ENCODE assay signal across 16 cellular contexts in the genomic region with DNA sequence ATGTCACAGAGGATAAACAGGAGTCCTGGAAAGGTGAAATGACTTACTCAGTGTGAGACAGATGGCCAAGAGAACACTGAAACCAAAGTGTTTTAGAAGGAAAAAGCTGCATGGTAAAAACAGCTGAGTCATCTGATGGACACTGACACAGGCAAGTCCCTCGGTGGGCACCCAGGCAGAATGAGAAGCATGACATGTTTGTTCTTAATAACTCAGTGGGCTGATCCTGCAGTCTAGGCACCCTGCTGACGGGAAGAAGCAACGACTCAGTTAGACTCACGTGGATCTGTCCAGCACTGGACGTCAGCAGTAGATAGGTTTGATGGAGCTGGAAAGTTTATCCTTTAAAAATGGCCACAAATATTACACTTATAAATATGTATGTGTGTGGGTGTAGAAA.
A peak's percentile ranks its signal among the peaks of the same experiment; 100 is the strongest.
DNase-seq lines count a peak whose midpoint lies in the region; FAIRE-seq and TF ChIP-seq lines count a peak whose summit lies in the region.
"Had no signal": no experiment of that assay in that cellular context is flagged by ENCODE, and none has a peak within 500 bp of the region (broad histone marks: within the 10 kb centered on the region; RNA-seq: fewer than 3 reads in every experiment).

No MANE protein-coding gene starts in this region.

- no peak for TF ChIP-seq CTCF in brain microvascular endothelial cell (IDR thresholded peaks at IDR 0.05; ENCODE audit: low read depth, low read length, missing control alignments)

- peak; percentile 92 for FAIRE-seq in islet of Langerhans (lab: Jason Lieb, UNC)

- DNase-seq in Caki2 (ENCODE audit: low read depth) (peak; percentile 26), M059J (ENCODE audit: low read depth) (peak; percentile 34), brain microvascular endothelial cell (peak; percentile 6), NOMO-1 treated with DMSO at 0.1 percent for 48 hours (lab: John Stamatoyannopoulos, UW; ENCODE audit: unreplicated experiment) (no peak), DMS 273 (lab: John Stamatoyannopoulos, UW; ENCODE audit: unreplicated experiment) (no peak), DMS153 treated with DMSO at 0.1 percent for 48 hours (lab: John Stamatoyannopoulos, UW; ENCODE audit: unreplicated experiment) (no peak), GM19238 (ENCODE audit: insufficient read length, low spot score) (no peak)
- DNase-seq: AML-193, Calu3, DND-41, H7, NCI-H1092, NCI-H345, NCI-H526 treated with DMSO at 0.1 percent for 48 hours, PC-9 had no signal

- H3K27ac ChIP-seq in brain microvascular endothelial cell, result no peak overlapping the region
- H3K27ac ChIP-seq: PC-9 had no signal

- in situ Hi-C loops in Caki2 (cut with HindIII; ENCODE audit: low pct_unique_long_range_greater_than_20kb, low sequenced_read_pairs), result no loop called here
- in situ Hi-C loops in brain microvascular endothelial cell (cut with HindIII; ENCODE audit: low pct_ligation_motif_present, low sequenced_read_pairs), result no loop called here

- H3K4me3 ChIP-seq in brain microvascular endothelial cell (ENCODE audit: low read depth, low read length), result no peak overlapping the region
- H3K4me3 ChIP-seq: PC-9 had no signal

- no peaks in the 10 kb centered on the region for H3K36me3 ChIP-seq in brain microvascular endothelial cell (replicated peaks)

- H3K27me3 ChIP-seq in brain microvascular endothelial cell (replicated peaks), result no peaks in the 10 kb centered on the region

Comparison
In these comparisons a context has a peak if more than half of its experiments do, and no peak if none do; other contexts are left out.
1. DNase-seq: peak in Caki2 (single experiment), M059J (single experiment) and brain microvascular endothelial cell (single experiment); none in NOMO-1 treated with DMSO at 0.1 percent for 48 hours (single experiment), DMS 273 (single experiment), DMS153 treated with DMSO at 0.1 percent for 48 hours (single experiment) and GM19238 (single experiment).